Comparison of ENCODE assay signal across 13 cellular contexts in the genomic region with DNA sequence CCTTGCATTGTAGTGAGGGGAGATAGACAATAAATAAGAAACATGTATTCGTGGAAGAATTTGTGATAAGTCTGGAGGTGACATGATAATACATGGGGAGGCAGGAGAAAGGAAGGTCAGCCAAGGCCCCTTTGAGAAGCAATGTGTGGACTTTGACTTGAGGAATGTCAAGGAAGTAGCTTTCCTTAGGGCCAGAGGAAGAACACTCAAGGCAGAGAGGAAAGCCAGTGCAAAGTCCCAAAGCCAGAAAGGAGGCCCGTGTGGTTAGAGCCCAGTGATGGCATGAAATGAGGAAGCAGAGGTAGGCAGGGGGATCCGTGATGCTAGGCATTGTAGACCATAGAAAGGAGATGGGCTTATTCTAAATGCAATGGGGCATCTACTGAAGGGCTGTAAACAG.
DNase-seq lines count a peak whose midpoint lies in the region; ATAC-seq and TF ChIP-seq lines count a peak whose summit lies in the region.
"Had no signal": no experiment of that assay in that cellular context is flagged by ENCODE, and none has a peak within 500 bp of the region (broad histone marks: within the 10 kb centered on the region; RNA-seq: fewer than 3 reads in every experiment).

No MANE protein-coding gene starts in this region.

- peak overlapping the region; percentile 100 for H3K27ac ChIP-seq in C4-2B
- H3K27ac ChIP-seq in RWPE1: peak overlapping the region; percentile 80
- H3K27ac ChIP-seq in mesenchymal stem cell (ENCODE audit: low read length, poor library complexity, severe bottlenecking): no peak overlapping the region
- H3K27ac ChIP-seq in stomach: peak overlapping the region in 4 of 5 donors; percentile 68 to 82 (median 71)
- no peak overlapping the region for H3K27ac ChIP-seq in GM23248
- H3K27ac ChIP-seq: BLaER1, PC-9 had no signal

- no peak for ATAC-seq in GM19452 (IDR thresholded peaks at IDR 0.05; ENCODE audit: unreplicated experiment)
- ATAC-seq: HCT116 had no signal

- no peak overlapping the region for H4K91ac ChIP-seq in mesenchymal stem cell (ENCODE audit: low read length)

- 0 out of 2 replicates have a peak, but pooled peaks cover 5% of the 10 kb centered on the region for H3F3A ChIP-seq in GM23248 (ENCODE audit: insufficient read depth)

- H2BK12ac ChIP-seq in mesenchymal stem cell (ENCODE audit: low read length in 2 of 2): no peak overlapping the region

- no peak overlapping the region for H3K18ac ChIP-seq in mesenchymal stem cell (ENCODE audit: low read depth in 1 of 2, low read length in 2 of 2)

- no peak overlapping the region for H2BK120ac ChIP-seq in mesenchymal stem cell (ENCODE audit: low read depth, low read length)

- H2BK15ac ChIP-seq in mesenchymal stem cell (ENCODE audit: low read depth, poor library complexity, severe bottlenecking): no peak overlapping the region

- no peak overlapping the region for H3K4me3 ChIP-seq in mesenchymal stem cell (ENCODE audit: insufficient read depth in 1 of 2, low read depth in 1 of 2, low read length in 2 of 2)
- H3K4me3 ChIP-seq in stomach: no peak overlapping the region
- no peak overlapping the region for H3K4me3 ChIP-seq in GM23248
- H3K4me3 ChIP-seq: BLaER1, PC-9 had no signal

- no peaks in the 10 kb centered on the region for H3K79me1 ChIP-seq in mesenchymal stem cell (replicated peaks; ENCODE audit: low read length, poor library complexity, severe bottlenecking)

- no peaks in the 10 kb centered on the region for H3K79me2 ChIP-seq in GM23248 (ENCODE audit: insufficient read depth)

- H3K9me2 ChIP-seq in GM23248 (ENCODE audit: insufficient read depth): no peaks in the 10 kb centered on the region

- no peak overlapping the region for H3K14ac ChIP-seq in mesenchymal stem cell (ENCODE audit: low read length in 2 of 2)

- no peak overlapping the region for H2BK5ac ChIP-seq in mesenchymal stem cell (ENCODE audit: low read depth, low read length, poor library complexity, severe bottlenecking)

- DNase-seq in RWPE1 (ENCODE audit: low spot score) (no peak), mesenchymal stem cell (no peak), stomach (no peak), SHP77 (lab: John Stamatoyannopoulos, UW) (no peak), head of caudate nucleus (no peak), GM23248 (no peak)
- DNase-seq: NCI-H1417 treated with DMSO at 0.1 percent for 48 hours, NCI-H2171 had no signal

- no peak overlapping the region for H3K4ac ChIP-seq in mesenchymal stem cell (ENCODE audit: low read depth in 1 of 2, low read length in 2 of 2)

- TF ChIP-seq EP300 in stomach (IDR thresholded peaks at IDR 0.05): no peak

- H2AFZ ChIP-seq in mesenchymal stem cell (ENCODE audit: low read depth, low read length) (no peak overlapping the region), GM23248 (no peak overlapping the region)
- H2AFZ ChIP-seq: PC-9 had no signal

- H4K20me1 ChIP-seq in GM23248 (ENCODE audit: insufficient read depth): no peaks in the 10 kb centered on the region
- H4K20me1 ChIP-seq: BLaER1 had no signal

- H3K36me3 ChIP-seq in mesenchymal stem cell (ENCODE audit: control insufficient read depth in 1 of 2, insufficient read depth in 2 of 2, low read depth in 1 of 2, low read length in 2 of 2): peaks cover 5 to 16% of the 10 kb centered on the region in 2 experiments
- H3K36me3 ChIP-seq in stomach: peaks cover 0 to 27% (median 18%) of the 10 kb centered on the region in 4 donors
- H3K36me3 ChIP-seq in GM23248 (ENCODE audit: low read depth): no peaks in the 10 kb centered on the region
- H3K36me3 ChIP-seq: BLaER1 had no signal

- TF ChIP-seq CTCF in C4-2B (conservative IDR thresholded peaks at IDR 0.05) (no peak), RWPE1 (conservative IDR thresholded peaks at IDR 0.05; ENCODE audit: low read depth) (no peak), stomach (IDR thresholded peaks at IDR 0.05) (no peak)

- H3K9me3 ChIP-seq in mesenchymal stem cell (ENCODE audit: control insufficient read depth, low read length): no peaks in the 10 kb centered on the region
- H3K9me3 ChIP-seq in stomach: no peaks in the 10 kb centered on the region
- H3K9me3 ChIP-seq in GM23248 (ENCODE audit: low read depth): no peaks in the 10 kb centered on the region
- H3K9me3 ChIP-seq: BLaER1 had no signal

- H3K4me1 ChIP-seq in mesenchymal stem cell (ENCODE audit: control insufficient read depth, insufficient read depth, low read depth, low read length): no peaks in the 10 kb centered on the region
- peaks cover 10 to 53% (median 30%) of the 10 kb centered on the region in 4 donors for H3K4me1 ChIP-seq in stomach
- 0 out of 2 replicates have a peak, but pooled peaks cover 6% of the 10 kb centered on the region for H3K4me1 ChIP-seq in GM23248 (ENCODE audit: insufficient read depth)
- H3K4me1 ChIP-seq: BLaER1 had no signal

- no peak overlapping the region for H3K9ac ChIP-seq in mesenchymal stem cell (ENCODE audit: low read length)
- no peak overlapping the region for H3K9ac ChIP-seq in GM23248
- H3K9ac ChIP-seq: BLaER1 had no signal

- intact Hi-C loops in stomach (cut with DNase I; ENCODE audit: low total_unique reads) (no loop called here), head of caudate nucleus (cut with DNase I) (no loop called here)

- no peak overlapping the region for H3K23ac ChIP-seq in mesenchymal stem cell (ENCODE audit: low read length in 2 of 2)

- in situ Hi-C loops in GM23248 (cut with MboI): no loop called here

- POLR2A ChIA-PET in RWPE1 (lab: Yijun Ruan, JAX; ENCODE audit: low non-redundant PET): no interaction called here

- no peak overlapping the region for H4K8ac ChIP-seq in mesenchymal stem cell (ENCODE audit: low read length)

- peak overlapping the region; percentile 9 for H2AK5ac ChIP-seq in mesenchymal stem cell (ENCODE audit: low read length, severe bottlenecking)

- no peak for TF ChIP-seq POLR2A in stomach (IDR thresholded peaks at IDR 0.05)

- H3K4me2 ChIP-seq in mesenchymal stem cell (ENCODE audit: low read length, poor library complexity, severe bottlenecking) (no peak overlapping the region), GM23248 (ENCODE audit: unreplicated experiment) (no peak overlapping the region)
- H3K4me2 ChIP-seq: BLaER1, PC-9 had no signal

- CTCF ChIA-PET in RWPE1 (lab: Yijun Ruan, JAX): interaction anchor here (0.6 kb wide), 1 partner anchor 107 kb away, joined by 3 read pairs; no protein-coding TSS in a partner anchor

- H3K27me3 ChIP-seq in mesenchymal stem cell (ENCODE audit: control insufficient read depth in 1 of 2, insufficient read depth in 1 of 2, low read length in 2 of 2) (no peaks in the 10 kb centered on the region), stomach (no peaks in the 10 kb centered on the region), GM23248 (replicated peaks; ENCODE audit: insufficient read depth) (no peaks in the 10 kb centered on the region)
- H3K27me3 ChIP-seq: BLaER1 had no signal

- 95% methylated on average over 3 of the region's 3 CpGs for WGBS in mesenchymal stem cell
- 82 to 89% (median 88%) methylated on average over 3 of the region's 3 CpGs for WGBS in stomach, 5 donors
- 95 to 100% methylated on average over 3 of the region's 3 CpGs for WGBS in GM23248 (ENCODE audit: low coverage in 1 of 2, low lambda C conversion rate in 2 of 2, missing lambda C conversion rate in 2 of 2), 2 experiments

Comparison
In these comparisons a context has a peak if more than half of its experiments do, and no peak if none do; other contexts are left out.
1. H3K27ac ChIP-seq: peak in C4-2B (single experiment), RWPE1 (single experiment) and stomach (4 of 5); none in mesenchymal stem cell (single experiment) and GM23248 (single experiment).